Comparison of ENCODE assay signal across 17 cellular contexts in the genomic region with DNA sequence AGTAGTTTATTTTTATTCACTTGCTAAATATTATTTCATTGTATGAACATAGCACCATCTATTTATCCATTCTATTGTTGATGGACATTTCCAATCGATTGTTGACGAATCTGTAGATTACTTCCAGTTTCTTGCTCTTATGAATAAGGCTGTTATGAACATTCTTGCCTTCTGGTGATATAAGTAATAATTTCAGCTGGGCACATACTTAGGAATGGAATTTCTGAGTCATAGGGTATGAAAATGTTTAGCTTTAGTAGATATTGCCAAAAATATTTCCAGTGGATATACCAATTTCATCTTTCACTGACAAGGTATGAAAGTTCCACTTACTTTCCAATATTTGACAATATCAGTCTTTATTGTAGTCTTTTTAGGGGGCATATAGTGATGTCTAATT.
A peak's percentile ranks its signal among the peaks of the same experiment; 100 is the strongest.
DNase-seq lines count a peak whose midpoint lies in the region; ATAC-seq and TF ChIP-seq lines count a peak whose summit lies in the region.
"Had no signal": no experiment of that assay in that cellular context is flagged by ENCODE, and none has a peak within 500 bp of the region (broad histone marks: within the 10 kb centered on the region; RNA-seq: fewer than 3 reads in every experiment).

No MANE protein-coding gene starts in this region.

- no peaks in the 10 kb centered on the region for H3K9me3 ChIP-seq in mammary epithelial cell (replicated peaks; ENCODE audit: insufficient read depth, low read length)
- H3K9me3 ChIP-seq in fibroblast of lung (ENCODE audit: control insufficient read depth, insufficient read depth, low read depth, low read length) = no peaks in the 10 kb centered on the region
- no peaks in the 10 kb centered on the region for H3K9me3 ChIP-seq in osteoblast (ENCODE audit: low read depth, low read length)
- H3K9me3 ChIP-seq: A549 had no signal

- in situ Hi-C loops in mammary epithelial cell (cut with MboI; ENCODE audit: low sequenced_read_pairs in 2 of 2) = no loop called here

- no peaks in the 10 kb centered on the region for H3K36me3 ChIP-seq in mammary epithelial cell (ENCODE audit: insufficient read depth, low read length)
- H3K36me3 ChIP-seq in fibroblast of lung (ENCODE audit: control insufficient read depth, insufficient read depth, low read length) = no peaks in the 10 kb centered on the region
- H3K36me3 ChIP-seq in osteoblast (ENCODE audit: insufficient read depth, low read length) = no peaks in the 10 kb centered on the region

- no peak for TF ChIP-seq CTCF in mammary epithelial cell (conservative IDR thresholded peaks at IDR 0.05 in 1 of 2, IDR thresholded peaks at IDR 0.05 in 1 of 2; ENCODE audit: extremely low read depth in 1 of 2, insufficient read depth in 1 of 2, low read depth in 1 of 2, low read length in 2 of 2)
- TF ChIP-seq CTCF in fibroblast of lung (conservative IDR thresholded peaks at IDR 0.05 in 1 of 2, IDR thresholded peaks at IDR 0.05 in 1 of 2; ENCODE audit: low read depth in 1 of 2, low read length in 2 of 2) = no peak
- no peak for TF ChIP-seq CTCF in osteoblast (IDR thresholded peaks at IDR 0.05; ENCODE audit: extremely low read depth, low read depth, low read length)
- no peak for TF ChIP-seq CTCF in foreskin fibroblast (IDR thresholded peaks at IDR 0.05; ENCODE audit: low read depth, low read length)

- no peak for ATAC-seq in HG02759 (IDR thresholded peaks at IDR 0.05; ENCODE audit: unreplicated experiment)
- ATAC-seq: A549 had no signal

- no peak overlapping the region for H2AFZ ChIP-seq in mammary epithelial cell (ENCODE audit: low read depth, low read length)
- H2AFZ ChIP-seq in fibroblast of lung (ENCODE audit: low read length) = no peak overlapping the region
- H2AFZ ChIP-seq in osteoblast (ENCODE audit: low read length) = no peak overlapping the region

- H3K4me1 ChIP-seq in mammary epithelial cell (ENCODE audit: insufficient read depth, low read length) (peaks cover 6% of the 10 kb centered on the region), fibroblast of lung (ENCODE audit: control insufficient read depth, extremely low read depth, insufficient read depth, low read length) (no peaks in the 10 kb centered on the region), osteoblast (ENCODE audit: insufficient read depth, low read length) (peaks cover 3% of the 10 kb centered on the region)
- H3K4me1 ChIP-seq: A549 had no signal

- H3K79me2 ChIP-seq in mammary epithelial cell (ENCODE audit: insufficient read depth, low read length) (no peaks in the 10 kb centered on the region), fibroblast of lung (ENCODE audit: control insufficient read depth, insufficient read depth, low read length) (no peaks in the 10 kb centered on the region), osteoblast (ENCODE audit: insufficient read depth, low read length) (no peaks in the 10 kb centered on the region)

- intact Hi-C loops in mammary epithelial cell (cut with micrococcal nuclease) = no loop called here

- H4K20me1 ChIP-seq in mammary epithelial cell (ENCODE audit: insufficient read depth, low read length) (no peaks in the 10 kb centered on the region), fibroblast of lung (ENCODE audit: control insufficient read depth, extremely low read depth, insufficient read depth, low read length) (no peaks in the 10 kb centered on the region), osteoblast (ENCODE audit: insufficient read depth, low read length) (no peaks in the 10 kb centered on the region)

- H3K27ac ChIP-seq in mammary epithelial cell (ENCODE audit: insufficient read depth, low read depth, low read length) (no peak overlapping the region), fibroblast of lung (ENCODE audit: insufficient read depth, low read length) (no peak overlapping the region), osteoblast (ENCODE audit: low read depth, low read length) (no peak overlapping the region)
- H3K27ac ChIP-seq: A549, KMS-11 had no signal

- dilution Hi-C loops in mammary epithelial cell (cut with HindIII; ENCODE audit: low sequenced_read_pairs) = no loop called here

- no peak overlapping the region for H3K9ac ChIP-seq in mammary epithelial cell (ENCODE audit: insufficient read depth, low read length)
- no peak overlapping the region for H3K9ac ChIP-seq in fibroblast of lung (ENCODE audit: insufficient read depth, low read length)
- H3K9ac ChIP-seq: KMS-11 had no signal

- H3K27me3 ChIP-seq in mammary epithelial cell (ENCODE audit: insufficient read depth, low read length) (no peaks in the 10 kb centered on the region), fibroblast of lung (ENCODE audit: control insufficient read depth, insufficient read depth, low read length) (no peaks in the 10 kb centered on the region), osteoblast (ENCODE audit: insufficient read depth, low read length) (no peaks in the 10 kb centered on the region)

- WGBS in mammary epithelial cell (ENCODE audit: low coverage, missing lambda C conversion rate) = 39% methylated on average over 2 of the region's 2 CpGs

- DNase-seq in NCI-H446 treated with DMSO at 0.1 percent for 48 hours (lab: John Stamatoyannopoulos, UW) (peak; percentile 46), mammary epithelial cell (peak; percentile 44), fibroblast of lung (ENCODE audit: low read depth in 2 of 2) (peak; percentile 46), osteoblast (ENCODE audit: insufficient read length, low spot score, missing footprints) (no peak), foreskin fibroblast (no peak), COLO668 (lab: John Stamatoyannopoulos, UW; ENCODE audit: unreplicated experiment) (no peak)
- DNase-seq in activated naive CD4-positive, alpha-beta T cell treated with Interleukin-2 at 50 U/mL for 16 hours = no peak
- DNase-seq: DMS79, NCI-H1105, NCI-H146, NCI-H2029, NCI-H226, NCI-H524 treated with DMSO at 0.1 percent for 48 hours, SHP77 had no signal

- H3K4me2 ChIP-seq in mammary epithelial cell (ENCODE audit: insufficient read depth, low read depth, low read length) (peak overlapping the region; percentile 15), fibroblast of lung (ENCODE audit: extremely low read depth, insufficient read depth, low read length) (no peak overlapping the region), osteoblast (ENCODE audit: insufficient read depth, low read length) (peak overlapping the region; percentile 1)
- H3K4me2 ChIP-seq: A549, KMS-11 had no signal

- H3K4me3 ChIP-seq in mammary epithelial cell (replicated peaks in 1 of 3; ENCODE audit: insufficient read depth in 1 of 3, low read depth in 2 of 3, low read length in 3 of 3) (no peak overlapping the region), fibroblast of lung (replicated peaks in 1 of 4; ENCODE audit: control extremely low read depth in 1 of 4, insufficient read depth in 1 of 4, low read depth in 3 of 4, low read length in 4 of 4) (no peak overlapping the region), osteoblast (ENCODE audit: insufficient read depth, low read length) (no peak overlapping the region), foreskin fibroblast (ENCODE audit: low read depth in 1 of 2, low read length in 2 of 2) (no peak overlapping the region)
- H3K4me3 ChIP-seq: A549 had no signal

- BruUV-seq in mammary epithelial cell (replicated peaks; lab: Mats Ljungman, UMichigan) = no TSS peak

- CTCF ChIA-PET in mammary epithelial cell (lab: Charles Lee; ENCODE audit: low non-redundant PET) = no interaction called here

Comparison
In these comparisons a context has a peak if more than half of its experiments do, and no peak if none do; other contexts are left out.
1. DNase-seq: peak in NCI-H446 treated with DMSO at 0.1 percent for 48 hours (single experiment), mammary epithelial cell (single experiment) and fibroblast of lung (2 of 2); none in osteoblast (single experiment), activated naive CD4-positive, alpha-beta T cell treated with Interleukin-2 at 50 U/mL for 16 hours (single experiment), foreskin fibroblast (0 of 2) and COLO668 (single experiment).